Comparison of ENCODE assay signal across 8 cellular contexts in genomic region chr7:119890631-119891030, GRCh38.
"Had no signal": no experiment of that assay in that cellular context is flagged by ENCODE, and none has a peak within 500 bp of the region (broad histone marks: within the 10 kb centered on the region; RNA-seq: fewer than 3 reads in every experiment).

No MANE protein-coding gene starts in this region.

- H3K4me3 ChIP-seq: GM23248 had no signal

- H3K27ac Mint-ChIP-seq: H9, IgD-negative memory B cell had no signal

- ATAC-seq: HepG2 had no signal

- H3K27ac ChIP-seq: GM23248, HL-60 had no signal

- H3K9me3 Mint-ChIP-seq: H9 had no signal

- H3K4me1 Mint-ChIP-seq: IgD-negative memory B cell had no signal

- FAIRE-seq: H1, H54, HepG2 had no signal

- H3K4me3 Mint-ChIP-seq: H9, IgD-negative memory B cell had no signal

- H3K27me3 Mint-ChIP-seq: IgD-negative memory B cell had no signal

- DNase-seq: GM23248, H9, HCEC 1CT had no signal

- H3K9ac ChIP-seq: GM23248 had no signal

- H2AFZ ChIP-seq: GM23248 had no signal
